In genomic region chr2:179541586-179541985, GRCh38 we compare ENCODE assay signal across 34 cellular contexts.
"Had no signal": no experiment of that assay in that cellular context is flagged by ENCODE, and none has a peak within 500 bp of the region (broad histone marks: within the 10 kb centered on the region; RNA-seq: fewer than 3 reads in every experiment).

No MANE protein-coding gene starts in this region.

- FAIRE-seq: endometrium, endothelial cell of umbilical vein, frontal cortex had no signal

- H3K4me3 ChIP-seq: adrenal gland, breast epithelium, cardiac muscle cell, colonic mucosa had no signal

- H3K27ac Mint-ChIP-seq: activated CD4-positive, alpha-beta memory T cell treated with anti-CD3 and anti-CD28 coated beads for 36 hours; activated CD4-positive, alpha-beta T cell treated with anti-CD3 and anti-CD28 coated beads for 36 hours; activated CD4-positive, alpha-beta T cell treated with anti-CD3 and anti-CD28 coated beads, Interleukin-2, amount 10 ng/mL, durations not matched to agents 24 days and 14 days; activated CD8-positive, alpha-beta memory T cell treated with anti-CD3 and anti-CD28 coated beads, Interleukin-2, amount 10 ng/mL, durations not matched to agents 7 days and 5 days; activated CD8-positive, alpha-beta T cell treated with anti-CD3 and anti-CD28 coated beads, Interleukin-2, amount 10 ng/mL, durations not matched to agents 7 days and 5 days; activated naive CD4-positive, alpha-beta T cell treated with anti-CD3 and anti-CD28 coated beads for 36 hours; activated naive CD4-positive, alpha-beta T cell treated with anti-CD3 and anti-CD28 coated beads, Interleukin-2, amount 50 U/mL, for 24 hours; activated naive CD8-positive, alpha-beta T cell treated with anti-CD3 and anti-CD28 coated beads for 36 hours; activated naive CD8-positive, alpha-beta T cell treated with anti-CD3 and anti-CD28 coated beads, Interleukin-2, amount 50 U/mL, for 24 hours; activated T-helper 1 cell treated with anti-CD3 and anti-CD28 coated beads, Interleukin-12 subunit alpha, Interleukin-12 subunit beta, Interleukin-2, Interleukin-4 antibody, amounts not matched to agents 30 ng/mL and 10 ng/mL and 1 ng/mL, durations not matched to agents 14 hours and 24 hours and 36 hours; activated T-helper 2 cell treated with anti-CD3 and anti-CD28 coated beads, Interferon-gamma antibody, Interleukin-2, Interleukin-4, amounts not matched to agents 10 μg/mL and 5 μg/mL and 100 μg/mL, durations not matched to agents 14 hours and 24 hours and 36 hours; brain had no signal

- H3K27me3 Mint-ChIP-seq: activated CD4-positive, alpha-beta memory T cell treated with anti-CD3 and anti-CD28 coated beads for 36 hours; activated CD4-positive, alpha-beta T cell treated with anti-CD3 and anti-CD28 coated beads for 36 hours; activated CD4-positive, alpha-beta T cell treated with anti-CD3 and anti-CD28 coated beads, Interleukin-2, amount 10 ng/mL, durations not matched to agents 24 days and 14 days; activated CD8-positive, alpha-beta memory T cell treated with anti-CD3 and anti-CD28 coated beads, Interleukin-2, amount 10 ng/mL, durations not matched to agents 7 days and 5 days; activated naive CD4-positive, alpha-beta T cell treated with anti-CD3 and anti-CD28 coated beads, Interleukin-2, amount 50 U/mL, for 24 hours; activated naive CD8-positive, alpha-beta T cell treated with anti-CD3 and anti-CD28 coated beads, Interleukin-2, amount 50 U/mL, for 24 hours had no signal

- H3K4me1 ChIP-seq: breast epithelium, colonic mucosa had no signal

- ATAC-seq: activated CD4-positive, alpha-beta T cell treated with anti-CD3 and anti-CD28 coated beads for 36 hours; activated CD8-positive, alpha-beta memory T cell treated with anti-CD3 and anti-CD28 coated beads, Interleukin-2, amount 10 ng/mL, durations not matched to agents 7 days and 5 days; activated CD8-positive, alpha-beta T cell treated with anti-CD3 and anti-CD28 coated beads, Interleukin-2, amount 10 ng/mL, durations not matched to agents 7 days and 5 days; activated naive CD8-positive, alpha-beta T cell treated with anti-CD3 and anti-CD28 coated beads, Interleukin-2, amount 50 U/mL, for 24 hours had no signal

- H3K36me3 Mint-ChIP-seq: activated CD4-positive, alpha-beta memory T cell treated with anti-CD3 and anti-CD28 coated beads for 36 hours; activated CD8-positive, alpha-beta memory T cell treated with anti-CD3 and anti-CD28 coated beads, Interleukin-2, amount 10 ng/mL, durations not matched to agents 7 days and 5 days; activated naive CD4-positive, alpha-beta T cell treated with anti-CD3 and anti-CD28 coated beads, Interleukin-2, amount 50 U/mL, for 24 hours; activated naive CD8-positive, alpha-beta T cell treated with anti-CD3 and anti-CD28 coated beads for 36 hours; brain had no signal

- H3K4me1 Mint-ChIP-seq: activated CD4-positive, alpha-beta T cell treated with anti-CD3 and anti-CD28 coated beads for 36 hours; activated CD4-positive, alpha-beta T cell treated with anti-CD3 and anti-CD28 coated beads, Interleukin-2, amount 10 ng/mL, durations not matched to agents 24 days and 14 days; activated CD8-positive, alpha-beta memory T cell treated with anti-CD3 and anti-CD28 coated beads, Interleukin-2, amount 10 ng/mL, durations not matched to agents 7 days and 5 days; activated naive CD4-positive, alpha-beta T cell treated with anti-CD3 and anti-CD28 coated beads, Interleukin-2, amount 50 U/mL, for 24 hours; activated naive CD8-positive, alpha-beta T cell treated with anti-CD3 and anti-CD28 coated beads for 36 hours; activated naive CD8-positive, alpha-beta T cell treated with anti-CD3 and anti-CD28 coated beads, Interleukin-2, amount 50 U/mL, for 24 hours had no signal

- H3K27ac ChIP-seq: adrenal gland, breast epithelium, cardiac muscle cell, colonic mucosa, epithelial cell of prostate had no signal

- H3K9me3 ChIP-seq: adrenal gland, colonic mucosa had no signal

- H3K27me3 ChIP-seq: adrenal gland, breast epithelium, cardiac muscle cell, colonic mucosa had no signal

- DNase-seq: activated CD4-positive, alpha-beta memory T cell treated with anti-CD3 and anti-CD28 coated beads for 36 hours; activated CD4-positive, alpha-beta T cell treated with anti-CD3 and anti-CD28 coated beads for 36 hours; activated CD4-positive, alpha-beta T cell treated with anti-CD3 and anti-CD28 coated beads, Interleukin-2, amount 10 ng/mL, durations not matched to agents 24 days and 14 days; activated CD4-positive, CD25-positive, alpha-beta regulatory T cell; activated CD4-positive, CD25-positive, alpha-beta regulatory T cell treated with anti-CD3 and anti-CD28 coated beads, Interleukin-2, amount 50 U/mL, for 72 hours; activated CD8-positive, alpha-beta memory T cell treated with anti-CD3 and anti-CD28 coated beads, Interleukin-2, amount 10 ng/mL, durations not matched to agents 7 days and 5 days; activated CD8-positive, alpha-beta memory T cell treated with anti-CD3 and anti-CD28 coated beads, Interleukin-2, amount 50 U/mL, for 4 hours; activated CD8-positive, alpha-beta T cell treated with anti-CD3 and anti-CD28 coated beads, Interleukin-2, amount 10 ng/mL, durations not matched to agents 7 days and 5 days; activated effector memory CD4-positive, alpha-beta T cell treated with anti-CD3 and anti-CD28 coated beads, Interleukin-2, amount 50 U/mL, for 16 hours; activated naive CD4-positive, alpha-beta T cell treated with anti-CD3 and anti-CD28 coated beads for 36 hours; activated naive CD8-positive, alpha-beta T cell treated with anti-CD3 and anti-CD28 coated beads for 36 hours; activated naive CD8-positive, alpha-beta T cell treated with anti-CD3 and anti-CD28 coated beads, Interleukin-2, amount 50 U/mL, for 24 hours; activated T-cell treated with anti-CD3 and anti-CD28 coated beads, Interleukin-2, amount 50 U/mL, for 1 hour; activated T-cell treated with anti-CD3 and anti-CD28 coated beads, Interleukin-2, amount 50 U/mL, for 48 hours; adrenal gland; amygdala; aorta; central memory CD4-positive, alpha-beta T cell; cerebellar nuclear complex; colonic mucosa; effector CD8-positive, alpha-beta T cell; foreskin fibroblast; glutamatergic neuron; T-helper 2 cell had no signal

- H3K4me3 Mint-ChIP-seq: activated CD4-positive, alpha-beta memory T cell treated with anti-CD3 and anti-CD28 coated beads for 36 hours; activated CD4-positive, alpha-beta T cell treated with anti-CD3 and anti-CD28 coated beads for 36 hours; activated CD4-positive, alpha-beta T cell treated with anti-CD3 and anti-CD28 coated beads, Interleukin-2, amount 10 ng/mL, durations not matched to agents 24 days and 14 days; activated CD8-positive, alpha-beta memory T cell treated with anti-CD3 and anti-CD28 coated beads, Interleukin-2, amount 10 ng/mL, durations not matched to agents 7 days and 5 days; activated CD8-positive, alpha-beta T cell treated with anti-CD3 and anti-CD28 coated beads, Interleukin-2, amount 10 ng/mL, durations not matched to agents 7 days and 5 days; activated naive CD4-positive, alpha-beta T cell treated with anti-CD3 and anti-CD28 coated beads for 36 hours; activated naive CD4-positive, alpha-beta T cell treated with anti-CD3 and anti-CD28 coated beads, Interleukin-2, amount 50 U/mL, for 24 hours; activated naive CD8-positive, alpha-beta T cell treated with anti-CD3 and anti-CD28 coated beads for 36 hours; activated naive CD8-positive, alpha-beta T cell treated with anti-CD3 and anti-CD28 coated beads, Interleukin-2, amount 50 U/mL, for 24 hours; activated T-helper 1 cell treated with anti-CD3 and anti-CD28 coated beads, Interleukin-12 subunit alpha, Interleukin-12 subunit beta, Interleukin-2, Interleukin-4 antibody, amounts not matched to agents 30 ng/mL and 10 ng/mL and 1 ng/mL, durations not matched to agents 14 hours and 24 hours and 36 hours; brain had no signal

- H3K9me3 Mint-ChIP-seq: activated CD4-positive, alpha-beta T cell treated with anti-CD3 and anti-CD28 coated beads, Interleukin-2, amount 10 ng/mL, durations not matched to agents 24 days and 14 days; activated T-helper 1 cell treated with anti-CD3 and anti-CD28 coated beads, Interleukin-12 subunit alpha, Interleukin-12 subunit beta, Interleukin-2, Interleukin-4 antibody, amounts not matched to agents 30 ng/mL and 10 ng/mL and 1 ng/mL, durations not matched to agents 14 hours and 24 hours and 36 hours; activated T-helper 2 cell treated with anti-CD3 and anti-CD28 coated beads, Interferon-gamma antibody, Interleukin-2, Interleukin-4, amounts not matched to agents 10 μg/mL and 5 μg/mL and 100 μg/mL, durations not matched to agents 14 hours and 24 hours and 36 hours had no signal

- H3K36me3 ChIP-seq: adrenal gland, breast epithelium, cardiac muscle cell, colonic mucosa had no signal
